In the genomic region with DNA sequence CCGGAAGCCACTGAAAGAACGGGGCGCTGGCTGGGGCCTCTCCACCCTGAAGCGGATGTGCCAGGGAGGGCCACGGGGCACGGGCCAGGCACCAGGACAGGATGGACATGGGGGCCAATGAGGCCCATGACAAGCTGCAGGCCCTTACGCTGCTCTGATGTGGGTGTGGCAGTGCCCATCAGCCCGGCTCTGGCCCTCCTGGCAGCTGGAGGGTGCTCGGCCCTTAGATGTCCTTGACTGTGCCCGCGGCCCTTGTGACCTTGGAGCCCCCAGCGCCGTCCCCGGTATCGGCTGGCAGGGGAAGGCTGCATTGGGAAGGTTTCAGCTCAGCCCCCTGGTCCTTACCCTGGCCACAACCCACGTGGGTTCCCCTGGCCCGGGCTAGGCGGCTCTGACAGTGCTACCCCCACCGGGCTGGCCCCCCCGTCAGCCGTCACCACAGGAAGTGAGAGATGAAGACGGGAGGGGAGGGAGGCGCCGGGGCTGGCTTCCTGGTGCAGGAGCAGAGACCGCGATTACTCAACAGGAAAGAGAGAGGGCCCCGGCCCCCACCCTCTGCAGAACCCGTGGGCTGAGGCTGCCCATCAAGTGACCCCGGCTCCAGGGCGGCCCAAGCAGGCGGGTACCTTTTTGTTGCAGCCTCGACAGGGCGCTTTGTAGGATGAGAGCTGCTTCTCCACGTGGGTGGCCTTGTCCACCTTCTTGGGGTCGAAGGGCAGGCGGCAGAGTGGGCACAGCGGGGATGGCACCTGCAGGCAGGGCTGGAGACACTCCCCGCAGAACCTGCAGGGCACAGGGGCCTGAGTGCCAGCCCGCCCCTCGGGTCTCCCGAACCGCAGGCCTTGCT, we compare ENCODE assay signal across 8 cellular contexts.
A peak's percentile ranks its signal among the peaks of the same experiment; 100 is the strongest.
DNase-seq lines count a peak whose midpoint lies in the region; ATAC-seq and TF ChIP-seq lines count a peak whose summit lies in the region.

No MANE protein-coding gene starts in this region.

- TF ChIP-seq CTCF in neutrophil (IDR thresholded peaks at IDR 0.05) = peak; percentile 39

- H3K4me1 ChIP-seq in duodenal mucosa (ENCODE audit: control insufficient read depth in 1 of 2, insufficient read depth in 2 of 2, low read length in 2 of 2) = peaks cover 8 to 49% of the 10 kb centered on the region in 2 donors
- peaks cover 77 to 80% of the 10 kb centered on the region in 2 experiments for H3K4me1 ChIP-seq in neutrophil (ENCODE audit: control insufficient read depth in 1 of 2, insufficient read depth in 1 of 2, low read depth in 1 of 2, low read length in 1 of 2)

- no peaks in the 10 kb centered on the region for H3K9me3 ChIP-seq in KOPT-K1 (ENCODE audit: insufficient read depth, low read length, poor library complexity, severe bottlenecking)
- H3K9me3 ChIP-seq in duodenal mucosa (ENCODE audit: control insufficient read depth in 1 of 2, low read length in 2 of 2) = no peaks in the 10 kb centered on the region
- no peaks in the 10 kb centered on the region for H3K9me3 ChIP-seq in neutrophil

- no peaks in the 10 kb centered on the region for H3K27me3 ChIP-seq in duodenal mucosa (ENCODE audit: control insufficient read depth in 1 of 2, insufficient read depth in 2 of 2, low read length in 2 of 2)
- H3K27me3 ChIP-seq in neutrophil = no peaks in the 10 kb centered on the region

- peak overlapping the region; percentile 91 to 96 for H3K27ac Mint-ChIP-seq in stimulated activated naive CD8-positive, alpha-beta T cell treated with anti-CD3 and anti-CD28 coated beads, Interleukin-15, amount 100 ng/mL, for 72 hours

- H3K9me3 Mint-ChIP-seq in stimulated activated naive CD8-positive, alpha-beta T cell treated with anti-CD3 and anti-CD28 coated beads, Interleukin-15, amount 100 ng/mL, for 72 hours = no peaks in the 10 kb centered on the region

- H3K27ac ChIP-seq in KOPT-K1 (ENCODE audit: low read depth, low read length, poor library complexity, severe bottlenecking) (peak overlapping the region; percentile 90), duodenal mucosa (ENCODE audit: low read depth, low read length) (peak overlapping the region; percentile 73), neutrophil (peak overlapping the region; percentile 100)

- H3K4me1 Mint-ChIP-seq in stimulated activated naive CD8-positive, alpha-beta T cell treated with anti-CD3 and anti-CD28 coated beads, Interleukin-15, amount 100 ng/mL, for 72 hours = peaks cover 82% of the 10 kb centered on the region

- H3K36me3 ChIP-seq in KOPT-K1 (ENCODE audit: insufficient read depth, low read length) (peaks cover 38% of the 10 kb centered on the region), duodenal mucosa (ENCODE audit: control insufficient read depth in 1 of 2, insufficient read depth in 2 of 2, low read length in 2 of 2) (peaks cover 5 to 25% of the 10 kb centered on the region in 2 donors), neutrophil (peaks cover 54% of the 10 kb centered on the region)

- peak overlapping the region; percentile 82 to 93 for H3K4me3 Mint-ChIP-seq in stimulated activated naive CD8-positive, alpha-beta T cell treated with anti-CD3 and anti-CD28 coated beads, Interleukin-15, amount 100 ng/mL, for 72 hours

- peak; percentile 78 for DNase-seq in Ammon's horn (ENCODE audit: low spot score)
- peak; percentile 95 for DNase-seq in activated CD4-positive, alpha-beta T cell treated with anti-CD3 and anti-CD28 coated beads, Interleukin-2, amount 50 U/mL, for 48 hours
- peak; percentile 86 to 87 for DNase-seq in stimulated activated naive CD8-positive, alpha-beta T cell treated with anti-CD3 and anti-CD28 coated beads, Interleukin-15, amount 100 ng/mL, for 72 hours
- no peak for DNase-seq in NCI-H524 (lab: John Stamatoyannopoulos, UW)

- H3K9ac ChIP-seq in duodenal mucosa (ENCODE audit: low read depth in 1 of 2, low read length in 2 of 2) = peak overlapping the region; percentile 38 to 51

- H3K4me3 ChIP-seq in duodenal mucosa (ENCODE audit: low read depth in 1 of 2, low read length in 2 of 2) = peak overlapping the region; percentile 47 to 51
- H3K4me3 ChIP-seq in neutrophil (ENCODE audit: low read depth in 1 of 2, low read length in 1 of 2) = peak overlapping the region; percentile 91 to 99

- ATAC-seq in GM21515 (IDR thresholded peaks at IDR 0.05; ENCODE audit: unreplicated experiment) = peak; percentile 52
- peak; percentile 82 for ATAC-seq in stimulated activated naive CD8-positive, alpha-beta T cell treated with anti-CD3 and anti-CD28 coated beads, Interleukin-15, amount 100 ng/mL, for 72 hours

- no peaks in the 10 kb centered on the region for H3K27me3 Mint-ChIP-seq in stimulated activated naive CD8-positive, alpha-beta T cell treated with anti-CD3 and anti-CD28 coated beads, Interleukin-15, amount 100 ng/mL, for 72 hours

Comparison
In these comparisons a context has a peak if more than half of its experiments do, and no peak if none do; other contexts are left out.
1. DNase-seq: peak in Ammon's horn (single experiment), activated CD4-positive, alpha-beta T cell treated with anti-CD3 and anti-CD28 coated beads, Interleukin-2, amount 50 U/mL, for 48 hours (2 of 2) and stimulated activated naive CD8-positive, alpha-beta T cell treated with anti-CD3 and anti-CD28 coated beads, Interleukin-15, amount 100 ng/mL, for 72 hours (2 of 2); none in NCI-H524 (0 of 2).
2. Peak in every context shown above with its lines, with median percentiles within 50 percentile points of each other: H3K27ac ChIP-seq.